Comparison of ENCODE assay signal across 10 cellular contexts in the genomic region with DNA sequence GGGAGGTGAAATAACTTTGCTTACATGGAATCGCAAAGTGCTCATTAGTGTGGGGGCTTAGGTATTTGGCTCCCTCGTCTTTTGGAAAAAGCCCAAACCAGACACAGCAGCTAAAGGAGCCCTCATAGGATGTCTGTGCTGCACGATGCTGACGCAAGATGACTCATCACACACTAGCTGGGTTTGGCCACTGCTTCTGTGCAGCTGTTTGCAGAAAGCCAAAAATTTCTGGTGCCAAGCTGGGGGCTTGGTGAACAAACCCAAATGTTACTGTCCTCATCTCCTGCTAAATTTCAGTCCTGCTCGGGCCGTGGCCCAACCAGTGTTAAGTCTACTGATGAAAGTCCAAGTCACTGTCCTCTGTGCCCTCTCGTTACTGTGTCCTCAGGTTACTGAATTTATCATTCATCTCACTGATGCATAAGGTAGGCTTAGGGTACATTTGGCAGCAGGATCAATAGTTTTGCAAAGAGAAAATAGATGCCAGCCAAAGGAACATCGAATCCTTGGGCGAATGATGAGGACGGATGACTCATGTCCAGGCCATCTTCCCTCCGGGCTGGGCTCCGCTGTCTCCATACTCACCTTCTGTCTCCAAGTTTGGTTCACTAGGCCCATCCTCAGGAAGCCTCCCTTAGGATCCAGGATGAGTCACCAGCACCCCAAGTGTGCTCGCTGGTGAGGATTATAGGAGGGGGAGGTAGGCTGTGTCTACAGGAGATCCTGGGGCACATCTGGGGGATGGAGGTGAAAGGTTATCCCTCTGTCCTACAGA.
A peak's percentile ranks its signal among the peaks of the same experiment; 100 is the strongest.
DNase-seq lines count a peak whose midpoint lies in the region; ATAC-seq and TF ChIP-seq lines count a peak whose summit lies in the region.
"Had no signal": no experiment of that assay in that cellular context is flagged by ENCODE, and none has a peak within 500 bp of the region (broad histone marks: within the 10 kb centered on the region; RNA-seq: fewer than 3 reads in every experiment).

No MANE protein-coding gene starts in this region.

- no peaks in the 10 kb centered on the region for H3K36me3 ChIP-seq in osteoblast (ENCODE audit: insufficient read depth, low read length)

- peak overlapping the region; percentile 33 for H3K4me3 ChIP-seq in fibroblast of mammary gland (ENCODE audit: control insufficient read depth, low read depth, low read length)
- H3K4me3 ChIP-seq in osteoblast (ENCODE audit: insufficient read depth, low read length): peak overlapping the region; percentile 60

- peak overlapping the region; percentile 88 for H3K27ac ChIP-seq in osteoblast (ENCODE audit: low read depth, low read length)

- H3K9me3 Mint-ChIP-seq in T-cell: peaks cover 0 to 9% (median 6%) of the 10 kb centered on the region in 3 donors

- peaks cover 0 to 2% of the 10 kb centered on the region in 2 donors for H3K27me3 Mint-ChIP-seq in T-cell

- peak overlapping the region; percentile 79 for H3K4me2 ChIP-seq in osteoblast (ENCODE audit: insufficient read depth, low read length)

- H2AFZ ChIP-seq in osteoblast (ENCODE audit: low read length): peak overlapping the region; percentile 61

- no peak overlapping the region for H3K27ac Mint-ChIP-seq in T-cell
- H3K27ac Mint-ChIP-seq: T-helper 1 cell treated with Interleukin-12 subunit alpha and Interleukin-12 subunit beta and Interleukin-4 antibody, amounts not matched to agents 30 μg/mL and 1 μg/mL, for 36 hours had no signal

- no peaks in the 10 kb centered on the region for H3K9me3 ChIP-seq in osteoblast (ENCODE audit: low read depth, low read length)

- no peak for TF ChIP-seq CTCF in fibroblast of mammary gland (conservative IDR thresholded peaks at IDR 0.05; ENCODE audit: control insufficient read depth, insufficient read depth, low read depth, low read length)
- no peak for TF ChIP-seq CTCF in osteoblast (IDR thresholded peaks at IDR 0.05; ENCODE audit: extremely low read depth, low read depth, low read length)

- CTCF ChIA-PET in T-cell (lab: Charles Lee): interaction anchor here (0.6 to 1.4 kb wide), 7 partner anchors 199 to 930 kb away, joined by 3 to 7 read pairs (median 4); no protein-coding TSS in a partner anchor

- POLR2A ChIA-PET in T-cell (lab: Charles Lee): no interaction called here

- H3K79me2 ChIP-seq in osteoblast (ENCODE audit: insufficient read depth, low read length): no peaks in the 10 kb centered on the region

- no peak overlapping the region for H3K4me3 Mint-ChIP-seq in T-cell
- H3K4me3 Mint-ChIP-seq: neural crest cell; T-helper 1 cell treated with Interleukin-12 subunit alpha and Interleukin-12 subunit beta and Interleukin-4 antibody, amounts not matched to agents 30 μg/mL and 1 μg/mL, for 36 hours had no signal

- no peaks in the 10 kb centered on the region for H3K27me3 ChIP-seq in osteoblast (ENCODE audit: insufficient read depth, low read length)

- DNase-seq in NCI-H1417 (lab: John Stamatoyannopoulos, UW) (peak in 2 of 3 experiments; percentile 19 to 35), NCI-H1417 treated with DMSO at 0.1 percent for 48 hours (lab: John Stamatoyannopoulos, UW) (no peak), SHP77 (lab: John Stamatoyannopoulos, UW) (peak; percentile 81 to 90), fibroblast of mammary gland (ENCODE audit: low read depth) (peak; percentile 100), osteoblast (ENCODE audit: insufficient read length, low spot score, missing footprints) (peak; percentile 93), NCI-H146 treated with DMSO at 0.1 percent for 48 hours (lab: John Stamatoyannopoulos, UW; ENCODE audit: unreplicated experiment) (no peak), T-cell (no peak)

- no peaks in the 10 kb centered on the region for H4K20me1 ChIP-seq in osteoblast (ENCODE audit: insufficient read depth, low read length)

- H3K4me1 Mint-ChIP-seq in T-cell: peaks cover 4 to 13% (median 11%) of the 10 kb centered on the region in 3 donors

- peaks cover 20% of the 10 kb centered on the region for H3K4me1 ChIP-seq in osteoblast (ENCODE audit: insufficient read depth, low read length)

- no peaks in the 10 kb centered on the region for H3K36me3 Mint-ChIP-seq in T-cell

- no peak for ATAC-seq in T-cell (replicated peaks in 1 of 4)
- no peak for ATAC-seq in GM21515 (IDR thresholded peaks at IDR 0.05; ENCODE audit: unreplicated experiment)

Comparison
In these comparisons a context has a peak if more than half of its experiments do, and no peak if none do; other contexts are left out.
1. DNase-seq: peak in NCI-H1417 (2 of 3), SHP77 (2 of 2), fibroblast of mammary gland (single experiment) and osteoblast (single experiment); none in NCI-H1417 treated with DMSO at 0.1 percent for 48 hours (single experiment), NCI-H146 treated with DMSO at 0.1 percent for 48 hours (single experiment) and T-cell (0 of 34).